In genomic region chr9:134748637-134749036, GRCh38 we compare ENCODE assay signal across 23 cellular contexts.
A peak's percentile ranks its signal among the peaks of the same experiment; 100 is the strongest.
DNase-seq lines count a peak whose midpoint lies in the region; ATAC-seq and TF ChIP-seq lines count a peak whose summit lies in the region.
"Had no signal": no experiment of that assay in that cellular context is flagged by ENCODE, and none has a peak within 500 bp of the region (broad histone marks: within the 10 kb centered on the region; RNA-seq: fewer than 3 reads in every experiment).

No MANE protein-coding gene starts in this region.

- H3K9ac ChIP-seq in colonic mucosa (ENCODE audit: low read depth in 2 of 2, low read length in 2 of 2) = no peak overlapping the region
- H3K9ac ChIP-seq: BLaER1 treated with 17β-estradiol and CSF1 and Interleukin-3, amounts not matched to agents 10 nM and 100 nM had no signal

- BruUV-seq in Calu3 (replicated peaks; lab: Mats Ljungman, UMichigan) = no TSS peak

- H3K36me3 ChIP-seq in SJCRH30 (peaks cover 19% of the 10 kb centered on the region; the same call in 1 of the 2 replicates), colonic mucosa (no peaks in the 10 kb centered on the region)
- H3K36me3 ChIP-seq: HAP-1 had no signal

- CTCF ChIA-PET in Calu3 (lab: Charles Lee) = no interaction called here

- intact Hi-C loops in right cardiac atrium (cut with DNase I) (loop anchor here in 1 of 4 donors (10.0 kb wide), 1 partner anchor 54 kb away; no protein-coding TSS in a partner anchor), Right ventricle myocardium superior (cut with DNase I) (no loop called here), Calu3 (cut with micrococcal nuclease; ENCODE audit: unreplicated experiment) (no loop called here), colonic mucosa (cut with DNase I) (no loop called here)

- no peaks in the 10 kb centered on the region for H3K27me3 Mint-ChIP-seq in Calu3 (ENCODE audit: unreplicated experiment)
- no peaks in the 10 kb centered on the region for H3K27me3 Mint-ChIP-seq in type B pancreatic cell
- H3K27me3 Mint-ChIP-seq: CD4-positive, alpha-beta memory T cell; IgD-negative memory B cell had no signal

- no peak overlapping the region for H3K4me3 Mint-ChIP-seq in Calu3 (ENCODE audit: low read depth, unreplicated experiment)
- H3K4me3 Mint-ChIP-seq in type B pancreatic cell = no peak overlapping the region
- H3K4me3 Mint-ChIP-seq: CD4-positive, alpha-beta memory T cell; GM23338; IgD-negative memory B cell; T-helper 2 cell treated with Interferon-gamma antibody and Interleukin-4, amounts not matched to agents 5 μg/mL and 100 μg/mL, for 36 hours had no signal

- no peaks in the 10 kb centered on the region for H3K9me3 Mint-ChIP-seq in Calu3 (ENCODE audit: low read depth, unreplicated experiment)
- H3K9me3 Mint-ChIP-seq in type B pancreatic cell = no peaks in the 10 kb centered on the region

- H3K27me3 ChIP-seq in right cardiac atrium (ENCODE audit: control insufficient read depth, insufficient read depth) = no peaks in the 10 kb centered on the region
- H3K27me3 ChIP-seq in SJCRH30 = no peaks in the 10 kb centered on the region
- no peaks in the 10 kb centered on the region for H3K27me3 ChIP-seq in colonic mucosa

- WGBS in right cardiac atrium = 70% methylated on average over 11 of the region's 11 CpGs

- H3K4me1 Mint-ChIP-seq in Calu3 (ENCODE audit: low read depth, unreplicated experiment) (no peaks in the 10 kb centered on the region), type B pancreatic cell (ENCODE audit: unreplicated experiment) (no peaks in the 10 kb centered on the region)
- H3K4me1 Mint-ChIP-seq: CD4-positive, alpha-beta memory T cell; GM23338; IgD-negative memory B cell had no signal

- DNase-seq in right cardiac atrium (peak in 2 of 3 donors; percentile 16 to 24), Right ventricle myocardium superior (no peak), NCI-H1092 treated with DMSO at 0.1 percent for 48 hours (lab: John Stamatoyannopoulos, UW) (peak; percentile 67), SJCRH30 (peak; percentile 47 to 66), Calu3 (no peak), type B pancreatic cell (ENCODE audit: extremely low spot score, unreplicated experiment) (no peak), colonic mucosa (no peak)
- DNase-seq: AML-193; Caco-2; CD4-positive, alpha-beta memory T cell; DMS53; NCI-H2029; NCI-H2227 treated with DMSO at 0.1 percent for 48 hours; NCI-H526 treated with DMSO at 0.1 percent for 48 hours; NK-92 treated with Interleukin-12 subunit alpha and Interleukin-12 subunit beta, amount 100 ng/mL, for 24 hours; PC-3; T-helper 1 cell had no signal

- H3K27ac Mint-ChIP-seq in Calu3 (ENCODE audit: unreplicated experiment) (no peak overlapping the region), type B pancreatic cell (no peak overlapping the region)
- H3K27ac Mint-ChIP-seq: CD4-positive, alpha-beta memory T cell; GM23338; IgD-negative memory B cell; T-helper 2 cell treated with Interferon-gamma antibody and Interleukin-4, amounts not matched to agents 5 μg/mL and 100 μg/mL, for 36 hours had no signal

- no peaks in the 10 kb centered on the region for H3K4me1 ChIP-seq in right cardiac atrium (ENCODE audit: control insufficient read depth, insufficient read depth, low read length)
- peaks cover 22% of the 10 kb centered on the region for H3K4me1 ChIP-seq in SJCRH30
- H3K4me1 ChIP-seq in colonic mucosa = no peaks in the 10 kb centered on the region
- H3K4me1 ChIP-seq: A549, Caco-2, HAP-1 had no signal

- H3K4me3 ChIP-seq in right cardiac atrium (ENCODE audit: low read length) (no peak overlapping the region), SJCRH30 (no peak overlapping the region), colonic mucosa (no peak overlapping the region)
- H3K4me3 ChIP-seq: A549; BLaER1 treated with 17β-estradiol and CSF1 and Interleukin-3, amounts not matched to agents 10 nM and 100 nM; GM23338; HAP-1 had no signal

- H3K9me3 ChIP-seq in right cardiac atrium (ENCODE audit: control insufficient read depth, low read length) = no peaks in the 10 kb centered on the region
- no peaks in the 10 kb centered on the region for H3K9me3 ChIP-seq in SJCRH30 (replicated peaks)
- no peaks in the 10 kb centered on the region for H3K9me3 ChIP-seq in colonic mucosa
- H3K9me3 ChIP-seq: A549 had no signal

- TF ChIP-seq CTCF in Calu3 (IDR thresholded peaks at IDR 0.05; ENCODE audit: unreplicated experiment) = no peak
- no peak for TF ChIP-seq CTCF in type B pancreatic cell (conservative IDR thresholded peaks at IDR 0.05)
- no peak for TF ChIP-seq CTCF in colonic mucosa (IDR thresholded peaks at IDR 0.05)

- H3K27ac ChIP-seq in right cardiac atrium (ENCODE audit: low read length) = no peak overlapping the region
- H3K27ac ChIP-seq in SJCRH30 = no peak overlapping the region; the same call in 1 of the 2 replicates
- no peak overlapping the region for H3K27ac ChIP-seq in colonic mucosa
- H3K27ac ChIP-seq: A549; BLaER1 treated with 17β-estradiol and CSF1 and Interleukin-3, amounts not matched to agents 10 nM and 100 nM had no signal

- ATAC-seq in right cardiac atrium (no peak), Right ventricle myocardium superior (ENCODE audit: poor library complexity) (no peak)
- ATAC-seq: A549, GM23338, PC-3 had no signal

- no peaks in the 10 kb centered on the region for H3K36me3 Mint-ChIP-seq in Calu3 (ENCODE audit: insufficient read depth, unreplicated experiment)
- H3K36me3 Mint-ChIP-seq in type B pancreatic cell = peaks cover 13% of the 10 kb centered on the region
- H3K36me3 Mint-ChIP-seq: CD4-positive, alpha-beta memory T cell; IgD-negative memory B cell had no signal

Comparison
In these comparisons a context has a peak if more than half of its experiments do, and no peak if none do; other contexts are left out.
1. DNase-seq: peak in right cardiac atrium (2 of 3), NCI-H1092 treated with DMSO at 0.1 percent for 48 hours (single experiment) and SJCRH30 (2 of 2); none in Right ventricle myocardium superior (single experiment), Calu3 (single experiment), type B pancreatic cell (single experiment) and colonic mucosa (single experiment).